Comparison of ENCODE assay signal across 21 cellular contexts in the genomic region with DNA sequence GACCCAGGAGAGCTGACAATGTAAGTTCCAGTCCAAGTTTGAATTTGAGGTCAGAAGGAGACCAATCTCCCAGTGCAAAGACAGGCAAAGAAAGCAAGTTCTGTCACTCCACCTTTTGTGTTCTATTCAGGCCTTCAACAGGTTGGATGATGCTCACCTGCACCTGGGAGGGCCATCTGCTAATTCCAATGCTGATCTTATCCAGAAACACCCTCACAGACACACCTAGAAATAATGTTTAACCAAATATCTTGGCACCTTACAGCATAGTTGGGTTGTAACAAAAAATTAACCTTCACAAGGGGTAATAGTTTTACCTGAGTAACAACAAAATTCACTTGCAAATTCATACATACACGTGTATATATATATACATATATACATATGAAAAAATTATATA.
DNase-seq lines count a peak whose midpoint lies in the region; ATAC-seq and TF ChIP-seq lines count a peak whose summit lies in the region.
"Had no signal": no experiment of that assay in that cellular context is flagged by ENCODE, and none has a peak within 500 bp of the region (broad histone marks: within the 10 kb centered on the region; RNA-seq: fewer than 3 reads in every experiment).

No MANE protein-coding gene starts in this region.

- H3K9me2 ChIP-seq in PC-9 (ENCODE audit: insufficient read depth) = no peaks in the 10 kb centered on the region

- in situ Hi-C loops in G401 (cut with HindIII; ENCODE audit: low sequenced_read_pairs) = no loop called here

- H3K4me2 ChIP-seq in PC-9 = no peak overlapping the region
- H3K4me2 ChIP-seq: A549; BLaER1 treated with 17β-estradiol and CSF1 and Interleukin-3, amounts not matched to agents 10 nM and 100 nM had no signal

- no peak for ATAC-seq in HG02588 (IDR thresholded peaks at IDR 0.05; ENCODE audit: unreplicated experiment)
- no peak for ATAC-seq in upper lobe of right lung
- ATAC-seq: A549, HCT116 had no signal

- CTCF ChIA-PET in PC-9 (lab: Charles Lee) = no interaction called here

- no peaks in the 10 kb centered on the region for H3K79me2 ChIP-seq in PC-9 (ENCODE audit: low read depth)

- H3K4me1 ChIP-seq in PC-9 (replicated peaks; ENCODE audit: insufficient read depth) (no peaks in the 10 kb centered on the region), upper lobe of right lung (no peaks in the 10 kb centered on the region)
- H3K4me1 ChIP-seq: A549; BE2C; BLaER1 treated with 17β-estradiol and CSF1 and Interleukin-3, amounts not matched to agents 10 nM and 100 nM had no signal

- H3K36me3 ChIP-seq in PC-9 (ENCODE audit: low read depth) (no peaks in the 10 kb centered on the region), upper lobe of right lung (no peaks in the 10 kb centered on the region)
- H3K36me3 ChIP-seq: BE2C; BLaER1 treated with 17β-estradiol and CSF1 and Interleukin-3, amounts not matched to agents 10 nM and 100 nM had no signal

- H3K9me3 ChIP-seq in PC-9 (ENCODE audit: insufficient read depth, low read depth) (peaks cover 9% of the 10 kb centered on the region; the same call in 1 of the 2 replicates), upper lobe of right lung (no peaks in the 10 kb centered on the region)
- H3K9me3 ChIP-seq: BE2C had no signal

- H3K4me3 ChIP-seq in PC-9 = no peak overlapping the region
- H3K4me3 ChIP-seq in upper lobe of right lung = no peak overlapping the region
- H3K4me3 ChIP-seq: A549; BLaER1 treated with 17β-estradiol and CSF1 and Interleukin-3, amounts not matched to agents 10 nM and 100 nM had no signal

- DNase-seq in NCI-H69 (lab: John Stamatoyannopoulos, UW) = peak; percentile 51
- peak; percentile 11 for DNase-seq in kidney tubule cell (ENCODE audit: low spot score)
- DNase-seq in mucosa of gallbladder (ENCODE audit: low spot score) = peak; percentile 40
- no peak for DNase-seq in G401 (ENCODE audit: low spot score)
- DNase-seq in PC-9 = no peak
- no peak for DNase-seq in upper lobe of right lung
- DNase-seq: 8988T; ACHN; AML-193; BE2C; CD4-positive, alpha-beta T cell; CD8-positive, alpha-beta memory T cell; DMS 273 treated with DMSO at 0.1 percent for 48 hours; DMS79; EL; GF-D8; H9 had no signal

- no peak for TF ChIP-seq CTCF in PC-9 (conservative IDR thresholded peaks at IDR 0.05)
- TF ChIP-seq CTCF in upper lobe of right lung (IDR thresholded peaks at IDR 0.05) = no peak

- H3K27me3 ChIP-seq in PC-9 (ENCODE audit: insufficient read depth, low read depth) = no peaks in the 10 kb centered on the region
- H3K27me3 ChIP-seq in upper lobe of right lung = no peaks in the 10 kb centered on the region
- H3K27me3 ChIP-seq: BE2C; BLaER1 treated with 17β-estradiol and CSF1 and Interleukin-3, amounts not matched to agents 10 nM and 100 nM had no signal

- H2AFZ ChIP-seq in PC-9 = no peak overlapping the region

- H4K20me1 ChIP-seq in PC-9 (ENCODE audit: insufficient read depth) = no peaks in the 10 kb centered on the region
- H4K20me1 ChIP-seq: BLaER1 treated with 17β-estradiol and CSF1 and Interleukin-3, amounts not matched to agents 10 nM and 100 nM had no signal

- intact Hi-C loops in PC-9 (cut with micrococcal nuclease; ENCODE audit: unreplicated experiment) (no loop called here), upper lobe of right lung (cut with DNase I) (no loop called here)

- no peaks in the 10 kb centered on the region for H3F3A ChIP-seq in PC-9 (ENCODE audit: insufficient read depth, low read depth)

- POLR2A ChIA-PET in PC-9 (lab: Charles Lee; ENCODE audit: unreplicated experiment) = no interaction called here

- BruUV-seq in PC-9 (replicated peaks; lab: Mats Ljungman, UMichigan) = no TSS peak

- H3K27ac ChIP-seq in PC-9 (no peak overlapping the region), upper lobe of right lung (no peak overlapping the region)
- H3K27ac ChIP-seq: A549; BLaER1 treated with 17β-estradiol and CSF1 and Interleukin-3, amounts not matched to agents 10 nM and 100 nM had no signal

Comparison
In these comparisons a context has a peak if more than half of its experiments do, and no peak if none do; other contexts are left out.
1. DNase-seq: peak in NCI-H69 (single experiment), kidney tubule cell (single experiment) and mucosa of gallbladder (single experiment); none in G401 (single experiment), PC-9 (0 of 2) and upper lobe of right lung (single experiment).